Comparison of ENCODE assay signal across 8 cellular contexts in the genomic region with DNA sequence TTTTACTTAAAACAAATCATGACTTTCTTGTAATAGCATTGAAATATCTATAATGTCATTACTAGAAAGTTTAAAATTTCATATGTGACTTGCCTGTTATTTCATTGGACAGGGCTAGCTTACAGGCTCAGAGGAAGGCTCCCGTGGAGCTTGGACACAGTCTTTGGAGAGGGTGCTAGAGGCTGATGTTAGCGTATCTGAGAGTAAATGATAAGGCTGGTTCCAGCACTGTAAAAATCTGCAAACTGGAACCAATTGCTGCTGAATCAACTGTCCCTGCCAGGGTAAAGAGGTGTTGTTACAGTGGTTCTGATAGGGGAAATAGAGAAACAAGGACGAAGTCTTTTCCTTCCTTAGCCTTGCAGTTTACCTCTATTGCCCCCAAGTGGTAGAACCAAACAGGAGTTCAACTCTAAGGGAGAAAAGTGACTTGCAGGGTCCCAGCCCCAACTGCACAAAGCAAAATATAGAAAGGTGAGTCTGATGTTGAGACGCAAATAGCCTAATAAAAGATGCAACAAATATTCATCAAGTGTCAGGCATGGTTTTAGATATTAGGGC.
DNase-seq lines count a peak whose midpoint lies in the region; TF ChIP-seq lines count a peak whose summit lies in the region.

No MANE protein-coding gene starts in this region.

- DNase-seq in BE2C: peak; percentile 39
- DNase-seq in Jurkat, Clone E6-1 (ENCODE audit: low read depth, low spot score): peak; percentile 9
- DNase-seq in ecto neural progenitor cell (ENCODE audit: low spot score): no peak
- DNase-seq in mucosa of gallbladder (ENCODE audit: low spot score): no peak
- DNase-seq in NCI-H1105 treated with DMSO at 0.1 percent for 48 hours (lab: John Stamatoyannopoulos, UW): no peak
- no peak for DNase-seq in ovary

- peak; percentile 51 to 62 for TF ChIP-seq RAD21 in liver (IDR thresholded peaks at IDR 0.05)

- H3K27ac Mint-ChIP-seq in brain: peak overlapping the region in 1 of 5 experiments; percentile 63

- H3K4me1 ChIP-seq in BE2C (peaks cover 53% of the 10 kb centered on the region), liver (ENCODE audit: control insufficient read depth in 4 of 4, insufficient read depth in 4 of 4, low read length in 3 of 4) (no peaks in the 10 kb centered on the region), ovary (ENCODE audit: insufficient read depth) (no peaks in the 10 kb centered on the region)

- WGBS in liver: 60% methylated on average over 4 of the region's 4 CpGs
- 70 to 74% (median 72%) methylated on average over 4 of the region's 4 CpGs for WGBS in ovary, 3 donors

- H3K9me3 Mint-ChIP-seq in brain: no peaks in the 10 kb centered on the region

- no peaks in the 10 kb centered on the region for H3K36me3 ChIP-seq in BE2C
- no peaks in the 10 kb centered on the region for H3K36me3 ChIP-seq in liver (ENCODE audit: control insufficient read depth in 4 of 4, insufficient read depth in 3 of 4, low read depth in 1 of 4, low read length in 3 of 4)
- no peaks in the 10 kb centered on the region for H3K36me3 ChIP-seq in ovary

- intact Hi-C loops in ovary (cut with DNase I): no loop called here

- H3K9me3 ChIP-seq in BE2C: no peaks in the 10 kb centered on the region
- H3K9me3 ChIP-seq in liver (ENCODE audit: control insufficient read depth in 4 of 4, low read length in 3 of 4): no peaks in the 10 kb centered on the region
- H3K9me3 ChIP-seq in ovary: no peaks in the 10 kb centered on the region

- no peak overlapping the region for H3K27ac ChIP-seq in liver (ENCODE audit: low read depth in 1 of 2, low read length in 2 of 2)
- no peak overlapping the region for H3K27ac ChIP-seq in ovary

- peaks cover 27% of the 10 kb centered on the region for H3K4me1 Mint-ChIP-seq in brain

- no peak for TF ChIP-seq POLR2A in ovary (IDR thresholded peaks at IDR 0.05)

- H3K9ac ChIP-seq in liver (ENCODE audit: low read depth in 1 of 2, low read length in 2 of 2): no peak overlapping the region

- H3K4me3 Mint-ChIP-seq in brain: no peak overlapping the region

- no peak for TF ChIP-seq EP300 in ovary (IDR thresholded peaks at IDR 0.05)

- H3K27me3 ChIP-seq in BE2C (no peaks in the 10 kb centered on the region), liver (ENCODE audit: control insufficient read depth in 4 of 4, insufficient read depth in 4 of 4, low read length in 3 of 4) (peaks cover 0 to 2% (median 0%) of the 10 kb centered on the region in 4 donors), ovary (no peaks in the 10 kb centered on the region)

- H3K36me3 Mint-ChIP-seq in brain: no peaks in the 10 kb centered on the region

- TF ChIP-seq CTCF in BE2C (IDR thresholded peaks at IDR 0.05; ENCODE audit: low read depth, low read length): peak; percentile 94
- TF ChIP-seq CTCF in brain (conservative IDR thresholded peaks at IDR 0.05): peak; percentile 36 to 66
- peak; percentile 14 for TF ChIP-seq CTCF in liver (IDR thresholded peaks at IDR 0.05; ENCODE audit: low read depth, low read length, missing input control)
- no peak for TF ChIP-seq CTCF in ovary (IDR thresholded peaks at IDR 0.05)

- peaks cover under 1% of the 10 kb centered on the region for H3K27me3 Mint-ChIP-seq in brain

- H3K4me3 ChIP-seq in BE2C (ENCODE audit: low read depth, low read length): no peak overlapping the region; the same call in 1 of the 2 replicates
- no peak overlapping the region for H3K4me3 ChIP-seq in Jurkat, Clone E6-1 (ENCODE audit: low read length)
- H3K4me3 ChIP-seq in liver (ENCODE audit: low read depth in 1 of 3, low read length in 3 of 3): no peak overlapping the region
- H3K4me3 ChIP-seq in ovary: no peak overlapping the region

TF ChIP-seq in liver, 16 proteins besides CTCF, POLR2A, EP300 and RAD21:
- TF ChIP-seq HNF4G (IDR thresholded peaks at IDR 0.05) (no peak), TAF1 (conservative IDR thresholded peaks at IDR 0.05) (no peak), MAX (IDR thresholded peaks at IDR 0.05) (no peak), GABPA (IDR thresholded peaks at IDR 0.05 in 1 of 2, conservative IDR thresholded peaks at IDR 0.05 in 1 of 2) (no peak), SP1 (IDR thresholded peaks at IDR 0.05) (no peak), YY1 (IDR thresholded peaks at IDR 0.05) (no peak), HNF4A (conservative IDR thresholded peaks at IDR 0.05) (no peak), EGR1 (IDR thresholded peaks at IDR 0.05; ENCODE audit: low read depth in 2 of 2) (no peak), REST (IDR thresholded peaks at IDR 0.05) (no peak), FOXA1 (IDR thresholded peaks at IDR 0.05) (no peak), RXRA (IDR thresholded peaks at IDR 0.05) (no peak), NR2F2 (IDR thresholded peaks at IDR 0.05) (no peak), FOXA2 (IDR thresholded peaks at IDR 0.05) (no peak), JUND (IDR thresholded peaks at IDR 0.05) (no peak), ZBTB33 (IDR thresholded peaks at IDR 0.05) (no peak)
- TF ChIP-seq, protein P1, sequence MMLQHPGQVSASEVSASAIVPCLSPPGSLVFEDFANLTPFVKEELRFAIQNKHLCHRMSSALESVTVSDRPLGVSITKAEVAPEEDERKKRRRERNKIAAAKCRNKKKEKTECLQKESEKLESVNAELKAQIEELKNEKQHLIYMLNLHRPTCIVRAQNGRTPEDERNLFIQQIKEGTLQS (IDR thresholded peaks at IDR 0.05): no peak

Comparison
In these comparisons a context has a peak if more than half of its experiments do, and no peak if none do; other contexts are left out.
1. DNase-seq: peak in BE2C (single experiment) and Jurkat, Clone E6-1 (single experiment); none in ecto neural progenitor cell (single experiment), mucosa of gallbladder (single experiment), NCI-H1105 treated with DMSO at 0.1 percent for 48 hours (single experiment) and ovary (0 of 5).
2. CTCF ChIP-seq: peak in BE2C (single experiment), brain (2 of 2) and liver (single experiment); none in ovary (0 of 3).